Comparison of ENCODE assay signal across 35 cellular contexts in genomic region chr22:25377699-25378098, GRCh38.
"Had no signal": no experiment of that assay in that cellular context is flagged by ENCODE, and none has a peak within 500 bp of the region (broad histone marks: within the 10 kb centered on the region; RNA-seq: fewer than 3 reads in every experiment).

No MANE protein-coding gene starts in this region.

- H3K4me3 Mint-ChIP-seq: activated B cell treated with CpG ODN at 0.5 μM for 24 hours; activated CD4-positive, alpha-beta memory T cell treated with anti-CD3 and anti-CD28 coated beads for 36 hours; activated CD4-positive, alpha-beta T cell treated with anti-CD3 and anti-CD28 coated beads, Interleukin-2, amount 10 ng/mL, durations not matched to agents 24 days and 14 days; activated CD8-positive, alpha-beta T cell treated with anti-CD3 and anti-CD28 coated beads for 36 hours; activated naive CD4-positive, alpha-beta T cell treated with anti-CD3 and anti-CD28 coated beads for 36 hours; activated naive CD4-positive, alpha-beta T cell treated with anti-CD3 and anti-CD28 coated beads, Interleukin-2, amount 50 U/mL, for 24 hours; activated naive CD8-positive, alpha-beta T cell treated with anti-CD3 and anti-CD28 coated beads for 36 hours; activated T-cell treated with anti-CD3 and anti-CD28 coated beads, Interleukin-2, amount 50 U/mL, for 4 hours; activated T-cell treated with anti-CD3 and anti-CD28 coated beads, Interleukin-2, amount 50 U/mL, for 72 hours; activated T-helper 1 cell treated with anti-CD3 and anti-CD28 coated beads, Interleukin-12 subunit alpha, Interleukin-12 subunit beta, Interleukin-2, Interleukin-4 antibody, amounts not matched to agents 30 ng/mL and 10 ng/mL and 1 ng/mL, durations not matched to agents 14 hours and 24 hours and 36 hours; activated T-helper 17 cell treated with anti-CD3 and anti-CD28 coated beads, Interleukin-2, amount 50 U/mL, for 72 hours; T-helper 1 cell treated with Interleukin-12 subunit alpha and Interleukin-12 subunit beta and Interleukin-4 antibody, amounts not matched to agents 30 μg/mL and 1 μg/mL, for 36 hours; T-helper 2 cell treated with Interferon-gamma antibody and Interleukin-4, amounts not matched to agents 5 μg/mL and 100 μg/mL, for 36 hours had no signal

- FAIRE-seq: astrocyte, TTC549 had no signal

- H3K4me1 Mint-ChIP-seq: activated B cell treated with CpG ODN at 0.5 μM for 24 hours; activated naive CD4-positive, alpha-beta T cell treated with anti-CD3 and anti-CD28 coated beads, Interleukin-2, amount 50 U/mL, for 24 hours had no signal

- H3K9me3 Mint-ChIP-seq: activated B cell treated with CpG ODN at 0.5 μM for 24 hours; activated CD4-positive, alpha-beta memory T cell treated with anti-CD3 and anti-CD28 coated beads for 36 hours; activated CD4-positive, alpha-beta T cell treated with anti-CD3 and anti-CD28 coated beads, Interleukin-2, amount 10 ng/mL, durations not matched to agents 24 days and 14 days; activated CD8-positive, alpha-beta T cell treated with anti-CD3 and anti-CD28 coated beads for 36 hours; activated naive CD4-positive, alpha-beta T cell treated with anti-CD3 and anti-CD28 coated beads for 36 hours; activated naive CD4-positive, alpha-beta T cell treated with anti-CD3 and anti-CD28 coated beads, Interleukin-2, amount 50 U/mL, for 24 hours; activated naive CD8-positive, alpha-beta T cell treated with anti-CD3 and anti-CD28 coated beads for 36 hours; activated T-cell treated with anti-CD3 and anti-CD28 coated beads, Interleukin-2, amount 50 U/mL, for 4 hours; activated T-cell treated with anti-CD3 and anti-CD28 coated beads, Interleukin-2, amount 50 U/mL, for 72 hours; activated T-helper 1 cell treated with anti-CD3 and anti-CD28 coated beads, Interleukin-12 subunit alpha, Interleukin-12 subunit beta, Interleukin-2, Interleukin-4 antibody, amounts not matched to agents 30 ng/mL and 10 ng/mL and 1 ng/mL, durations not matched to agents 14 hours and 24 hours and 36 hours; activated T-helper 17 cell treated with anti-CD3 and anti-CD28 coated beads, Interleukin-2, amount 50 U/mL, for 72 hours; T-helper 1 cell treated with Interleukin-12 subunit alpha and Interleukin-12 subunit beta and Interleukin-4 antibody, amounts not matched to agents 30 μg/mL and 1 μg/mL, for 36 hours; T-helper 2 cell treated with Interferon-gamma antibody and Interleukin-4, amounts not matched to agents 5 μg/mL and 100 μg/mL, for 36 hours had no signal

- ATAC-seq: activated CD8-positive, alpha-beta T cell treated with anti-CD3 and anti-CD28 coated beads for 36 hours; activated T-cell treated with anti-CD3 and anti-CD28 coated beads, Interleukin-2, amount 50 U/mL, for 4 hours; activated T-cell treated with anti-CD3 and anti-CD28 coated beads, Interleukin-2, amount 50 U/mL, for 72 hours; activated T-helper 17 cell treated with anti-CD3 and anti-CD28 coated beads, Interleukin-2, amount 50 U/mL, for 72 hours; body of pancreas had no signal

- H3K27ac Mint-ChIP-seq: activated B cell treated with CpG ODN at 0.5 μM for 24 hours; activated CD4-positive, alpha-beta memory T cell treated with anti-CD3 and anti-CD28 coated beads for 36 hours; activated CD4-positive, alpha-beta T cell treated with anti-CD3 and anti-CD28 coated beads, Interleukin-2, amount 10 ng/mL, durations not matched to agents 24 days and 14 days; activated CD8-positive, alpha-beta T cell treated with anti-CD3 and anti-CD28 coated beads for 36 hours; activated naive CD4-positive, alpha-beta T cell treated with anti-CD3 and anti-CD28 coated beads for 36 hours; activated naive CD4-positive, alpha-beta T cell treated with anti-CD3 and anti-CD28 coated beads, Interleukin-2, amount 50 U/mL, for 24 hours; activated naive CD8-positive, alpha-beta T cell treated with anti-CD3 and anti-CD28 coated beads for 36 hours; activated T-cell treated with anti-CD3 and anti-CD28 coated beads, Interleukin-2, amount 50 U/mL, for 72 hours; activated T-helper 1 cell treated with anti-CD3 and anti-CD28 coated beads, Interleukin-12 subunit alpha, Interleukin-12 subunit beta, Interleukin-2, Interleukin-4 antibody, amounts not matched to agents 30 ng/mL and 10 ng/mL and 1 ng/mL, durations not matched to agents 14 hours and 24 hours and 36 hours; activated T-helper 17 cell treated with anti-CD3 and anti-CD28 coated beads, Interleukin-2, amount 50 U/mL, for 72 hours; T-helper 1 cell treated with Interleukin-12 subunit alpha and Interleukin-12 subunit beta and Interleukin-4 antibody, amounts not matched to agents 30 μg/mL and 1 μg/mL, for 36 hours; T-helper 2 cell treated with Interferon-gamma antibody and Interleukin-4, amounts not matched to agents 5 μg/mL and 100 μg/mL, for 36 hours had no signal

- DNase-seq: activated B cell treated with CpG ODN at 0.5 μM for 24 hours; activated CD4-positive, alpha-beta memory T cell treated with anti-CD3 and anti-CD28 coated beads for 36 hours; activated CD4-positive, alpha-beta T cell treated with anti-CD3 and anti-CD28 coated beads for 4 hours; activated CD4-positive, alpha-beta T cell treated with anti-CD3 and anti-CD28 coated beads, Interleukin-2, amount 10 ng/mL, durations not matched to agents 24 days and 14 days; activated CD4-positive, alpha-beta T cell treated with anti-CD3 and anti-CD28 coated beads, Interleukin-2, amount 50 U/mL, for 1 hour; activated CD4-positive, alpha-beta T cell treated with anti-CD3 and anti-CD28 coated beads, Interleukin-2, amount 50 U/mL, for 4 hours; activated CD4-positive, CD25-positive, alpha-beta regulatory T cell treated with anti-CD3 and anti-CD28 coated beads, Interleukin-2, amount 50 U/mL, for 72 hours; activated CD8-positive, alpha-beta memory T cell treated with anti-CD3 and anti-CD28 coated beads, Interleukin-2, amount 50 U/mL, for 4 hours; activated CD8-positive, alpha-beta T cell treated with anti-CD3 and anti-CD28 coated beads for 36 hours; activated effector memory CD4-positive, alpha-beta T cell treated with anti-CD3 and anti-CD28 coated beads, Interleukin-2, amount 50 U/mL, for 16 hours; activated gamma-delta T cell treated with Interleukin-2 at 50 U/mL for 16 hours; activated naive CD4-positive, alpha-beta T cell; activated naive CD4-positive, alpha-beta T cell treated with anti-CD3 and anti-CD28 coated beads for 36 hours; activated naive CD8-positive, alpha-beta T cell treated with anti-CD3 and anti-CD28 coated beads for 36 hours; activated T-cell treated with anti-CD3 and anti-CD28 coated beads for 4 hours; activated T-cell treated with anti-CD3 and anti-CD28 coated beads, Interleukin-2, amount 50 U/mL, for 1 hour; activated T-cell treated with anti-CD3 and anti-CD28 coated beads, Interleukin-2, amount 50 U/mL, for 4 hours; activated T-cell treated with anti-CD3 and anti-CD28 coated beads, Interleukin-2, amount 50 U/mL, for 72 hours; adrenal gland; amniotic stem cell; aorta; body of pancreas; brain microvascular endothelial cell; central memory CD4-positive, alpha-beta T cell; cerebellar nuclear complex; T-helper 1 cell; T-helper 2 cell; T-helper 9 cell had no signal

- H3K27me3 Mint-ChIP-seq: activated B cell treated with CpG ODN at 0.5 μM for 24 hours; activated CD4-positive, alpha-beta memory T cell treated with anti-CD3 and anti-CD28 coated beads for 36 hours; activated CD4-positive, alpha-beta T cell treated with anti-CD3 and anti-CD28 coated beads, Interleukin-2, amount 10 ng/mL, durations not matched to agents 24 days and 14 days; activated CD8-positive, alpha-beta T cell treated with anti-CD3 and anti-CD28 coated beads for 36 hours; activated naive CD4-positive, alpha-beta T cell treated with anti-CD3 and anti-CD28 coated beads, Interleukin-2, amount 50 U/mL, for 24 hours; activated naive CD8-positive, alpha-beta T cell treated with anti-CD3 and anti-CD28 coated beads for 36 hours; activated T-helper 17 cell treated with anti-CD3 and anti-CD28 coated beads, Interleukin-2, amount 50 U/mL, for 72 hours had no signal
